Comparison of ENCODE assay signal across 8 cellular contexts in genomic region chr17:75045946-75046582, GRCh38. TPM values are rescaled to one million over a fixed set of nuclear protein-coding genes. Genes with fewer than 3 reads are reported as not detected.
DNase-seq lines count a peak whose midpoint lies in the region; ATAC-seq and TF ChIP-seq lines count a peak whose summit lies in the region.
"Not testable (repeated sequence)": the region's sequence is repeated elsewhere in the genome, so short reads cannot be mapped to it uniquely, and the experiment has no call there.

No MANE protein-coding gene starts in this region.

- H3K9me3 Mint-ChIP-seq in activated CD8-positive, alpha-beta T cell treated with anti-CD3 and anti-CD28 coated beads for 36 hours; effector memory CD8-positive, alpha-beta T cell: not testable (repeated sequence)

- H3K4me3 Mint-ChIP-seq in activated CD8-positive, alpha-beta T cell treated with anti-CD3 and anti-CD28 coated beads for 36 hours: peak overlapping the region; percentile 98
- peak overlapping the region; percentile 95 to 100 for H3K4me3 Mint-ChIP-seq in effector memory CD8-positive, alpha-beta T cell

- TF ChIP-seq CTCF in AG04450 (IDR thresholded peaks at IDR 0.05; ENCODE audit: low read depth, low read length); activated CD8-positive, alpha-beta T cell treated with anti-CD3 and anti-CD28 coated beads for 36 hours (IDR thresholded peaks at IDR 0.05): not testable (repeated sequence)

- H3K27ac ChIP-seq in AG04450 (ENCODE audit: low read depth, low read length): peak overlapping the region; percentile 97

- H3K4me3 ChIP-seq in AG04450 (ENCODE audit: low read depth, low read length): peak overlapping the region; percentile 98
- peak overlapping the region; percentile 99 for H3K4me3 ChIP-seq in skeletal muscle satellite cell (ENCODE audit: low read length)

- POLR2A ChIA-PET in AG04450 (lab: Yijun Ruan, JAX): interaction anchor here (0.6 to 1.0 kb wide), 2 partner anchors 11 to 30 kb away, joined by 7 read pairs; no protein-coding TSS in a partner anchor
- POLR2A ChIA-PET in activated CD8-positive, alpha-beta T cell treated with anti-CD3 and anti-CD28 coated beads for 36 hours (lab: Charles Lee): interaction anchor here (0.6 to 2.1 kb wide), 6 partner anchors 10 to 99 kb away, joined by 3 to 14 read pairs (median 6); partner anchors contain the start of gene MRPL58

- not testable (repeated sequence) for H3K36me3 Mint-ChIP-seq in activated CD8-positive, alpha-beta T cell treated with anti-CD3 and anti-CD28 coated beads for 36 hours (ENCODE audit: low read depth)
- peaks cover 30% of the 10 kb centered on the region for H3K36me3 Mint-ChIP-seq in effector memory CD8-positive, alpha-beta T cell (ENCODE audit: insufficient read depth)

- not testable (repeated sequence) for DNase-seq in AG04450 (ENCODE audit: low read depth, low spot score); effector memory CD8-positive, alpha-beta T cell
- DNase-seq in NCI-H82 (lab: John Stamatoyannopoulos, UW) (peak; percentile 76), left kidney (ENCODE audit: low read depth, low spot score) (peak; percentile 78)
- peak; percentile 66 for DNase-seq in activated CD8-positive, alpha-beta T cell treated with anti-CD3 and anti-CD28 coated beads for 36 hours

- H3K4me1 ChIP-seq in skeletal muscle satellite cell (ENCODE audit: control insufficient read depth, insufficient read depth, low read length): peaks cover 15% of the 10 kb centered on the region

- H3K9ac ChIP-seq in skeletal muscle satellite cell (ENCODE audit: low read depth, low read length): peak overlapping the region; percentile 96

- intact Hi-C loops in activated CD8-positive, alpha-beta T cell treated with anti-CD3 and anti-CD28 coated beads for 36 hours (cut with micrococcal nuclease): not testable (repeated sequence)

- peaks cover 23% of the 10 kb centered on the region for H3K36me3 ChIP-seq in skeletal muscle satellite cell (ENCODE audit: insufficient read depth, low read length)

- H3K4me1 Mint-ChIP-seq in activated CD8-positive, alpha-beta T cell treated with anti-CD3 and anti-CD28 coated beads for 36 hours (ENCODE audit: low read depth): peaks cover 40% of the 10 kb centered on the region
- peaks cover 21 to 38% of the 10 kb centered on the region in 2 donors for H3K4me1 Mint-ChIP-seq in effector memory CD8-positive, alpha-beta T cell (ENCODE audit: low read depth in 2 of 2)

- peak; percentile 1 for ATAC-seq in GM19025 (IDR thresholded peaks at IDR 0.05; ENCODE audit: low read depth, unreplicated experiment)
- ATAC-seq in HG03108 (IDR thresholded peaks at IDR 0.05; ENCODE audit: unreplicated experiment): peak; percentile 4
- peak; percentile 48 for ATAC-seq in activated CD8-positive, alpha-beta T cell treated with anti-CD3 and anti-CD28 coated beads for 36 hours
- peak; percentile 37 for ATAC-seq in effector memory CD8-positive, alpha-beta T cell (replicated peaks)

- H3K27ac Mint-ChIP-seq in activated CD8-positive, alpha-beta T cell treated with anti-CD3 and anti-CD28 coated beads for 36 hours: peak overlapping the region; percentile 92
- peak overlapping the region; percentile 90 to 97 for H3K27ac Mint-ChIP-seq in effector memory CD8-positive, alpha-beta T cell

- peak overlapping the region; percentile 83 for H3K4me2 ChIP-seq in skeletal muscle satellite cell (ENCODE audit: low read length)

- CTCF ChIA-PET in AG04450 (lab: Charles Lee): not testable (repeated sequence)
- CTCF ChIA-PET in activated CD8-positive, alpha-beta T cell treated with anti-CD3 and anti-CD28 coated beads for 36 hours (lab: Charles Lee): interaction anchor here (0.5 to 1.2 kb wide), 4 partner anchors 34 to 184 kb away, joined by 3 to 4 read pairs (median 3); partner anchors contain the start of gene MRPL58

- not testable (repeated sequence) for H3K27me3 ChIP-seq in AG04450 (ENCODE audit: control insufficient read depth, insufficient read depth, low read length); skeletal muscle satellite cell (ENCODE audit: control insufficient read depth, insufficient read depth, low read length)

- not testable (repeated sequence) for H3K9me3 ChIP-seq in AG04450 (ENCODE audit: control insufficient read depth, insufficient read depth, low read length); skeletal muscle satellite cell (replicated peaks; ENCODE audit: low read length)

- not testable (repeated sequence) for H3K27me3 Mint-ChIP-seq in activated CD8-positive, alpha-beta T cell treated with anti-CD3 and anti-CD28 coated beads for 36 hours; effector memory CD8-positive, alpha-beta T cell

RNA-seq across cellular contexts. Expression of gene ATP5PD, which starts 0.7 kb away (rescaled TPM):
- 281 and 292 TPM in 2 replicates for polyA plus RNA-seq in AG04450 (2011; rRNA removed)
- polyA minus RNA-seq in AG04450 (2011; rRNA and poly(A)+ RNA removed): 134 and 174 TPM in 2 replicates
- 100 to 1,000 TPM; 177 to 183 TPM for total RNA-seq in activated CD8-positive, alpha-beta T cell treated with anti-CD3 and anti-CD28 coated beads for 36 hours
- total RNA-seq in skeletal muscle satellite cell (2012; rRNA removed): 421 and 460 TPM in 2 replicates

RNA-seq across cellular contexts. Expression of gene KCTD2, which starts 1.0 kb away (rescaled TPM):
- 29.8 and 36.0 TPM in 2 replicates for polyA plus RNA-seq in AG04450 (2011; rRNA removed)
- polyA minus RNA-seq in AG04450 (2011; rRNA and poly(A)+ RNA removed): 24.4 and 28.5 TPM in 2 replicates
- total RNA-seq in activated CD8-positive, alpha-beta T cell treated with anti-CD3 and anti-CD28 coated beads for 36 hours: 10 to 100 TPM; 10.5 to 11.4 TPM
- 10.4 and 10.5 TPM in 2 replicates for total RNA-seq in skeletal muscle satellite cell (2012; rRNA removed)

RNA-seq across cellular contexts. Expression of gene MRPL58, which starts 33.6 kb away (rescaled TPM):
- polyA plus RNA-seq in AG04450 (2011; rRNA removed): 48.5 and 53.7 TPM in 2 replicates
- polyA minus RNA-seq in AG04450 (2011; rRNA and poly(A)+ RNA removed): 14.7 and 16.9 TPM in 2 replicates
- 10 to 100 TPM; 53.6 to 62.4 TPM for total RNA-seq in activated CD8-positive, alpha-beta T cell treated with anti-CD3 and anti-CD28 coated beads for 36 hours
- 36.7 and 49.9 TPM in 2 replicates for total RNA-seq in skeletal muscle satellite cell (2012; rRNA removed)

RNA-seq across cellular contexts. Expression of gene SLC16A5, which starts 41.7 kb away (rescaled TPM):
- 2.9 and 3.6 TPM in 2 replicates for polyA plus RNA-seq in AG04450 (2011; rRNA removed)
- 3.6 and 4.4 TPM in 2 replicates for polyA minus RNA-seq in AG04450 (2011; rRNA and poly(A)+ RNA removed)
- 1 to 10 TPM; 2.0 to 2.8 TPM for total RNA-seq in activated CD8-positive, alpha-beta T cell treated with anti-CD3 and anti-CD28 coated beads for 36 hours
- total RNA-seq in skeletal muscle satellite cell (2012; rRNA removed): 4.6 and 5.7 TPM in 2 replicates

RNA-seq across cellular contexts. Expression of gene CDR2L, which starts 58.6 kb away (rescaled TPM):
- polyA plus RNA-seq in AG04450 (2011; rRNA removed): 8.4 and 11.4 TPM in 2 replicates
- 8.4 and 9.2 TPM in 2 replicates for polyA minus RNA-seq in AG04450 (2011; rRNA and poly(A)+ RNA removed)
- under 1 TPM; 0.59 to 0.94 TPM for total RNA-seq in activated CD8-positive, alpha-beta T cell treated with anti-CD3 and anti-CD28 coated beads for 36 hours
- total RNA-seq in skeletal muscle satellite cell (2012; rRNA removed): 17.5 and 21.8 TPM in 2 replicates
